ENCODE assay signal across 12 cellular contexts in the genomic region with DNA sequence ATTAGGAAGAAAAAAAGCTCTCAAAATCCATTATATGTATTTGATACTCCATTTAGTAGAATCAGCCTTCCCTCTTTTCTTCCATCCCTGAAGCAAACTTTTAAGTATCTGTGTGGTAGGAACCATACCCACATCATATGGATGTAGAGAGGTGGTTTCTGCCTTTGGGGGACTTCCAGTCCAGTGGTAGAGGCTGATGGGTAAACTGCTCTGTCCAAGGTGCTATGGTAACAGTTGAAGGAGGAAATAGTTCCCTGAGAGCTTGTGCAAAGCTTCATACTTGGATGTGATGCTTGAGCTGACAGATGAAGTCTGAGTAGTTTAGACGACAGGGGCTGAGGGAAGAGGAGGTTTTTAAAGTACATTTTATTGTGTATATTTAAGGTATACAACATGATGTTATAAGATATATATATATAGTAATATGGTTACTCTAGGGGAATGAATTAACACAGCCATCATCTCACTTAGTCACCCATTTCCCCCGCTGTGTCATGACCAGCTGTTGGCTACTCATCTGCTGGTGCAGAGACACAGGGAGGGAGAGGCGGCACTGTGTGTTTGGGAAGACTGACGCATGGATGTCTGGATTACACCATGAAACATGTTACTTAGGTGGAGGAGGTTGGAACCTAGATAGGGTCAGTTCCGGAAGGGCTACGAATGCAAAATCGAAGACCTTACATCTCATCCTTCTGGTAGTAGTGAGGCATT.
"Had no signal": no experiment of that assay in that cellular context is flagged by ENCODE, and none has a peak within 500 bp of the region (broad histone marks: within the 10 kb centered on the region; RNA-seq: fewer than 3 reads in every experiment).

No MANE protein-coding gene starts in this region.

- ATAC-seq: WTC11 had no signal

- DNase-seq: activated CD4-positive, alpha-beta T cell treated with anti-CD3 and anti-CD28 coated beads, Interleukin-2, amount 10 ng/mL, durations not matched to agents 24 days and 14 days; activated naive CD4-positive, alpha-beta T cell treated with anti-CD3 and anti-CD28 coated beads, Interleukin-2, amount 50 U/mL, for 16 hours; adrenal gland; endodermal cell; hypothalamus; kidney glomerular epithelial cell; naive B cell; retina; thyroid gland; uterus had no signal

- H3K27me3 ChIP-seq: adrenal gland, thyroid gland, uterus had no signal

- H3K36me3 Mint-ChIP-seq: WTC11 had no signal

- H3K9me3 Mint-ChIP-seq: activated CD4-positive, alpha-beta T cell treated with anti-CD3 and anti-CD28 coated beads, Interleukin-2, amount 10 ng/mL, durations not matched to agents 24 days and 14 days; activated T-helper 2 cell treated with anti-CD3 and anti-CD28 coated beads, Interferon-gamma antibody, Interleukin-2, Interleukin-4, amounts not matched to agents 10 μg/mL and 5 μg/mL and 100 μg/mL, durations not matched to agents 14 hours and 24 hours and 36 hours; endodermal cell; naive B cell; WTC11 had no signal

- H3K36me3 ChIP-seq: adrenal gland, thyroid gland, uterus had no signal

- H3K4me1 ChIP-seq: adrenal gland, uterus had no signal

- H3K4me3 Mint-ChIP-seq: activated CD4-positive, alpha-beta T cell treated with anti-CD3 and anti-CD28 coated beads, Interleukin-2, amount 10 ng/mL, durations not matched to agents 24 days and 14 days; endodermal cell; naive B cell; WTC11 had no signal

- H3K4me3 ChIP-seq: adrenal gland, thyroid gland, uterus had no signal

- H3K27ac Mint-ChIP-seq: activated CD4-positive, alpha-beta T cell treated with anti-CD3 and anti-CD28 coated beads, Interleukin-2, amount 10 ng/mL, durations not matched to agents 24 days and 14 days; activated T-helper 2 cell treated with anti-CD3 and anti-CD28 coated beads, Interferon-gamma antibody, Interleukin-2, Interleukin-4, amounts not matched to agents 10 μg/mL and 5 μg/mL and 100 μg/mL, durations not matched to agents 14 hours and 24 hours and 36 hours; endodermal cell; WTC11 had no signal

- H3K27ac ChIP-seq: adrenal gland, thyroid gland, uterus had no signal

- H3K9me3 ChIP-seq: adrenal gland, thyroid gland, uterus had no signal

- H3K27me3 Mint-ChIP-seq: activated CD4-positive, alpha-beta T cell treated with anti-CD3 and anti-CD28 coated beads, Interleukin-2, amount 10 ng/mL, durations not matched to agents 24 days and 14 days; naive B cell had no signal
